Comparison of ENCODE assay signal across 26 cellular contexts in genomic region chrX:20159811-20160385, GRCh38.
"Had no signal": no experiment of that assay in that cellular context is flagged by ENCODE, and none has a peak within 500 bp of the region (broad histone marks: within the 10 kb centered on the region; RNA-seq: fewer than 3 reads in every experiment).

No MANE protein-coding gene starts in this region.

- H3K36me3 ChIP-seq: uterus had no signal

- H3K27me3 Mint-ChIP-seq: activated CD4-positive, alpha-beta T cell treated with anti-CD3 and anti-CD28 coated beads, Interleukin-2, amount 10 ng/mL, durations not matched to agents 24 days and 14 days; activated naive CD4-positive, alpha-beta T cell treated with anti-CD3 and anti-CD28 coated beads, Interleukin-2, amount 10 ng/mL, durations not matched to agents 7 days and 5 days; central memory CD8-positive, alpha-beta T cell; stimulated activated memory B cell treated with anti-CD40 and anti-IgM and Interleukin-4, amounts not matched to agents 10 μg/mL and 1 μg/mL and 100 μg/mL, for 72 hours had no signal

- H3K27me3 ChIP-seq: brain microvascular endothelial cell, esophagus muscularis mucosa, gastrocnemius medialis, stomach had no signal

- H3K9me3 ChIP-seq: esophagus muscularis mucosa, gastrocnemius medialis, stomach, uterus had no signal

- H3K4me3 ChIP-seq: esophagus muscularis mucosa, gastrocnemius medialis, stomach, uterus had no signal

- DNase-seq: activated CD4-positive, alpha-beta T cell treated with anti-CD3 and anti-CD28 coated beads, Interleukin-2, amount 10 ng/mL, durations not matched to agents 24 days and 14 days; activated CD8-positive, alpha-beta memory T cell treated with anti-CD3 and anti-CD28 coated beads, Interleukin-2, amount 50 U/mL, for 48 hours; activated effector memory CD4-positive, alpha-beta T cell treated with Interleukin-2 at 50 U/mL for 16 hours; activated naive CD4-positive, alpha-beta T cell treated with anti-CD3 and anti-CD28 coated beads, Interleukin-2, amount 10 ng/mL, durations not matched to agents 7 days and 5 days; activated T-cell treated with anti-CD3 and anti-CD28 coated beads, Interleukin-2, amount 50 U/mL, for 72 hours; aorta; brain microvascular endothelial cell; effector memory CD4-positive, alpha-beta T cell; gastrocnemius medialis; hypothalamus; mesendoderm; naive B cell; small intestine; stimulated activated CD4-positive, alpha-beta T cell treated with anti-CD3 and anti-CD28 coated beads, Interleukin-2, amount 100 ng/mL, for 24 hours; stomach; trophoblast cell; uterus had no signal

- H3K4me3 Mint-ChIP-seq: activated CD4-positive, alpha-beta T cell treated with anti-CD3 and anti-CD28 coated beads, Interleukin-2, amount 10 ng/mL, durations not matched to agents 24 days and 14 days; activated naive CD4-positive, alpha-beta T cell treated with anti-CD3 and anti-CD28 coated beads, Interleukin-2, amount 10 ng/mL, durations not matched to agents 7 days and 5 days; activated T-cell treated with anti-CD3 and anti-CD28 coated beads, Interleukin-2, amount 50 U/mL, for 72 hours; central memory CD8-positive, alpha-beta T cell; naive B cell; stimulated activated memory B cell treated with anti-CD40 and anti-IgM and Interleukin-4, amounts not matched to agents 10 μg/mL and 1 μg/mL and 100 μg/mL, for 72 hours; T-helper 2 cell treated with Interferon-gamma antibody and Interleukin-4, amounts not matched to agents 5 μg/mL and 100 μg/mL, for 36 hours had no signal

- H3K27ac ChIP-seq: brain microvascular endothelial cell, esophagus muscularis mucosa, gastrocnemius medialis, stomach, uterus, VCaP had no signal

- ATAC-seq: activated CD4-positive, CD25-positive, alpha-beta regulatory T cell treated with anti-CD3 and anti-CD28 coated beads, Interleukin-2, amount 50 U/mL, for 24 hours; activated T-cell treated with anti-CD3 and anti-CD28 coated beads, Interleukin-2, amount 50 U/mL, for 72 hours; gastrocnemius medialis; sciatic nerve; stimulated activated memory B cell treated with anti-CD40 and anti-IgM and Interleukin-4, amounts not matched to agents 10 μg/mL and 1 μg/mL and 100 μg/mL, for 72 hours had no signal

- H3K4me1 Mint-ChIP-seq: activated CD4-positive, alpha-beta T cell treated with anti-CD3 and anti-CD28 coated beads, Interleukin-2, amount 10 ng/mL, durations not matched to agents 24 days and 14 days; activated naive CD4-positive, alpha-beta T cell treated with anti-CD3 and anti-CD28 coated beads, Interleukin-2, amount 10 ng/mL, durations not matched to agents 7 days and 5 days; naive B cell; stimulated activated memory B cell treated with anti-CD40 and anti-IgM and Interleukin-4, amounts not matched to agents 10 μg/mL and 1 μg/mL and 100 μg/mL, for 72 hours had no signal

- H3K27ac Mint-ChIP-seq: activated CD4-positive, alpha-beta T cell treated with anti-CD3 and anti-CD28 coated beads, Interleukin-2, amount 10 ng/mL, durations not matched to agents 24 days and 14 days; activated naive CD4-positive, alpha-beta T cell treated with anti-CD3 and anti-CD28 coated beads, Interleukin-2, amount 10 ng/mL, durations not matched to agents 7 days and 5 days; T-helper 2 cell treated with Interferon-gamma antibody and Interleukin-4, amounts not matched to agents 5 μg/mL and 100 μg/mL, for 36 hours had no signal

- H3K4me1 ChIP-seq: esophagus muscularis mucosa, gastrocnemius medialis, stomach, uterus had no signal

- H3K9me3 Mint-ChIP-seq: activated CD4-positive, alpha-beta T cell treated with anti-CD3 and anti-CD28 coated beads, Interleukin-2, amount 10 ng/mL, durations not matched to agents 24 days and 14 days; activated naive CD4-positive, alpha-beta T cell treated with anti-CD3 and anti-CD28 coated beads, Interleukin-2, amount 10 ng/mL, durations not matched to agents 7 days and 5 days; activated T-cell treated with anti-CD3 and anti-CD28 coated beads, Interleukin-2, amount 50 U/mL, for 72 hours; central memory CD8-positive, alpha-beta T cell; naive B cell; stimulated activated memory B cell treated with anti-CD40 and anti-IgM and Interleukin-4, amounts not matched to agents 10 μg/mL and 1 μg/mL and 100 μg/mL, for 72 hours; T-helper 2 cell treated with Interferon-gamma antibody and Interleukin-4, amounts not matched to agents 5 μg/mL and 100 μg/mL, for 36 hours had no signal

- FAIRE-seq: colon, islet of Langerhans, small intestine had no signal
